1 cellular context compared by ENCODE assay signal in genomic region chr3:62095080-62095479, GRCh38.
TF ChIP-seq lines count a peak whose summit lies in the region.

No MANE protein-coding gene starts in this region.

TF ChIP-seq in GM12878, 131 proteins besides CTCF, POLR2A, EP300 and RAD21 (continued from another document):
- TF ChIP-seq, protein P1, sequence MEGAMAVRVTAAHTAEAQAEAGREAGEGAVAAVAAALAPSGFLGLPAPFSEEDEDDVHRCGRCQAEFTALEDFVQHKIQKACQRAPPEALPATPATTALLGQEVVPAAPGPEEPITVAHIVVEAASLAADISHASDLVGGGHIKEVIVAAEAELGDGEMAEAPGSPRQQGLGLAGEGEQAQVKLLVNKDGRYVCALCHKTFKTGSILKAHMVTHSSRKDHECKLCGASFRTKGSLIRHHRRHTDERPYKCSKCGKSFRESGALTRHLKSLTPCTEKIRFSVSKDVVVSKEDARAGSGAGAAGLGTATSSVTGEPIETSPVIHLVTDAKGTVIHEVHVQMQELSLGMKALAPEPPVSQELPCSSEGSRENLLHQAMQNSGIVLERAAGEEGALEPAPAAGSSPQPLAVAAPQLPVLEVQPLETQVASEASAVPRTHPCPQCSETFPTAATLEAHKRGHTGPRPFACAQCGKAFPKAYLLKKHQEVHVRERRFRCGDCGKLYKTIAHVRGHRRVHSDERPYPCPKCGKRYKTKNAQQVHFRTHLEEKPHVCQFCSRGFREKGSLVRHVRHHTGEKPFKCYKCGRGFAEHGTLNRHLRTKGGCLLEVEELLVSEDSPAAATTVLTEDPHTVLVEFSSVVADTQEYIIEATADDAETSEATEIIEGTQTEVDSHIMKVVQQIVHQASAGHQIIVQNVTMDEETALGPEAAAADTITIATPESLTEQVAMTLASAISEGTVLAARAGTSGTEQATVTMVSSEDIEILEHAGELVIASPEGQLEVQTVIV (IDR thresholded peaks at IDR 0.05; ENCODE audit: borderline replicate concordance, partially characterized antibody) = no peak
- no peak for TF ChIP-seq BCLAF1 (IDR thresholded peaks at IDR 0.05)
- TF ChIP-seq, protein P2, sequence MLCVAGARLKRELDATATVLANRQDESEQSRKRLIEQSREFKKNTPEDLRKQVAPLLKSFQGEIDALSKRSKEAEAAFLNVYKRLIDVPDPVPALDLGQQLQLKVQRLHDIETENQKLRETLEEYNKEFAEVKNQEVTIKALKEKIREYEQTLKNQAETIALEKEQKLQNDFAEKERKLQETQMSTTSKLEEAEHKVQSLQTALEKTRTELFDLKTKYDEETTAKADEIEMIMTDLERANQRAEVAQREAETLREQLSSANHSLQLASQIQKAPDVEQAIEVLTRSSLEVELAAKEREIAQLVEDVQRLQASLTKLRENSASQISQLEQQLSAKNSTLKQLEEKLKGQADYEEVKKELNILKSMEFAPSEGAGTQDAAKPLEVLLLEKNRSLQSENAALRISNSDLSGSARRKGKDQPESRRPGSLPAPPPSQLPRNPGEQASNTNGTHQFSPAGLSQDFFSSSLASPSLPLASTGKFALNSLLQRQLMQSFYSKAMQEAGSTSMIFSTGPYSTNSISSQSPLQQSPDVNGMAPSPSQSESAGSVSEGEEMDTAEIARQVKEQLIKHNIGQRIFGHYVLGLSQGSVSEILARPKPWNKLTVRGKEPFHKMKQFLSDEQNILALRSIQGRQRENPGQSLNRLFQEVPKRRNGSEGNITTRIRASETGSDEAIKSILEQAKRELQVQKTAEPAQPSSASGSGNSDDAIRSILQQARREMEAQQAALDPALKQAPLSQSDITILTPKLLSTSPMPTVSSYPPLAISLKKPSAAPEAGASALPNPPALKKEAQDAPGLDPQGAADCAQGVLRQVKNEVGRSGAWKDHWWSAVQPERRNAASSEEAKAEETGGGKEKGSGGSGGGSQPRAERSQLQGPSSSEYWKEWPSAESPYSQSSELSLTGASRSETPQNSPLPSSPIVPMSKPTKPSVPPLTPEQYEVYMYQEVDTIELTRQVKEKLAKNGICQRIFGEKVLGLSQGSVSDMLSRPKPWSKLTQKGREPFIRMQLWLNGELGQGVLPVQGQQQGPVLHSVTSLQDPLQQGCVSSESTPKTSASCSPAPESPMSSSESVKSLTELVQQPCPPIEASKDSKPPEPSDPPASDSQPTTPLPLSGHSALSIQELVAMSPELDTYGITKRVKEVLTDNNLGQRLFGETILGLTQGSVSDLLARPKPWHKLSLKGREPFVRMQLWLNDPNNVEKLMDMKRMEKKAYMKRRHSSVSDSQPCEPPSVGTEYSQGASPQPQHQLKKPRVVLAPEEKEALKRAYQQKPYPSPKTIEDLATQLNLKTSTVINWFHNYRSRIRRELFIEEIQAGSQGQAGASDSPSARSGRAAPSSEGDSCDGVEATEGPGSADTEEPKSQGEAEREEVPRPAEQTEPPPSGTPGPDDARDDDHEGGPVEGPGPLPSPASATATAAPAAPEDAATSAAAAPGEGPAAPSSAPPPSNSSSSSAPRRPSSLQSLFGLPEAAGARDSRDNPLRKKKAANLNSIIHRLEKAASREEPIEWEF (IDR thresholded peaks at IDR 0.05; ENCODE audit: insufficient replicate concordance, low read depth, low read length) = no peak
- TF ChIP-seq MLLT1 (IDR thresholded peaks at IDR 0.05) = no peak
- TF ChIP-seq ZBTB33 (IDR thresholded peaks at IDR 0.05) = no peak
- no peak for TF ChIP-seq ZNF384 (IDR thresholded peaks at IDR 0.05; ENCODE audit: borderline replicate concordance, low read depth, low read length)
- no peak for TF ChIP-seq TCF3 (IDR thresholded peaks at IDR 0.05; ENCODE audit: borderline replicate concordance, insufficient read depth, low read depth, low read length)
- TF ChIP-seq HCFC1 (IDR thresholded peaks at IDR 0.05; ENCODE audit: low read length) = no peak
- TF ChIP-seq WRNIP1 (IDR thresholded peaks at IDR 0.05; ENCODE audit: borderline replicate concordance, low read depth, low read length) = no peak
- no peak for TF ChIP-seq ATF3 (IDR thresholded peaks at IDR 0.05; ENCODE audit: borderline replicate concordance, extremely low read depth, low read depth, low read length)
- TF ChIP-seq RELA (IDR thresholded peaks at IDR 0.05; ENCODE audit: borderline replicate concordance, partially characterized antibody) = no peak
- no peak for TF ChIP-seq MTA2 (IDR thresholded peaks at IDR 0.05; ENCODE audit: low read depth)
- TF ChIP-seq IKZF2 (IDR thresholded peaks at IDR 0.05) = no peak
- no peak for TF ChIP-seq SMAD1 (IDR thresholded peaks at IDR 0.05; ENCODE audit: low read depth, partially characterized antibody)
